ENCODE assay signal across 9 cellular contexts in genomic region chr11:57336111-57336666, GRCh38. TPM values are rescaled to one million over a fixed set of nuclear protein-coding genes. Genes with fewer than 3 reads are reported as not detected.
DNase-seq lines count a peak whose midpoint lies in the region; ATAC-seq, FAIRE-seq and TF ChIP-seq lines count a peak whose summit lies in the region.
"Had no signal": no experiment of that assay in that cellular context is flagged by ENCODE, and none has a peak within 500 bp of the region (broad histone marks: within the 10 kb centered on the region; RNA-seq: fewer than 3 reads in every experiment).

No MANE protein-coding gene starts in this region.

- H3K27me3 ChIP-seq in BE2C (no peaks in the 10 kb centered on the region), HUES48 (ENCODE audit: control insufficient read depth, insufficient read depth, low read length) (peaks cover 8% of the 10 kb centered on the region; the same call in 1 of the 2 replicates), astrocyte (ENCODE audit: insufficient read depth, low read length) (peaks cover 15% of the 10 kb centered on the region), mesenchymal stem cell (ENCODE audit: control insufficient read depth in 1 of 2, insufficient read depth in 1 of 2, low read length in 2 of 2) (peaks cover 24 to 35% of the 10 kb centered on the region in 2 experiments)

- no peak for TF ChIP-seq CTCF in BE2C (IDR thresholded peaks at IDR 0.05; ENCODE audit: low read depth, low read length)
- TF ChIP-seq CTCF in astrocyte (IDR thresholded peaks at IDR 0.05; ENCODE audit: insufficient read depth, low read depth, low read length): no peak

- WGBS in mesenchymal stem cell: 76% methylated on average over 11 of the region's 12 CpGs

- H4K8ac ChIP-seq in mesenchymal stem cell (ENCODE audit: low read length): peak overlapping the region; percentile 55

- H3K4me1 ChIP-seq in BE2C (peaks cover 4% of the 10 kb centered on the region), HUES48 (ENCODE audit: control insufficient read depth, insufficient read depth, low read length) (peaks cover 19% of the 10 kb centered on the region), astrocyte (ENCODE audit: insufficient read depth, low read length) (peaks cover 15% of the 10 kb centered on the region), mesenchymal stem cell (ENCODE audit: control insufficient read depth, insufficient read depth, low read depth, low read length) (peaks cover 8% of the 10 kb centered on the region)

- H2BK15ac ChIP-seq in mesenchymal stem cell (ENCODE audit: low read depth, poor library complexity, severe bottlenecking): no peak overlapping the region

- H3K9me3 ChIP-seq in BE2C (no peaks in the 10 kb centered on the region), HUES48 (ENCODE audit: control insufficient read depth, insufficient read depth, low read length) (no peaks in the 10 kb centered on the region), astrocyte (ENCODE audit: insufficient read depth, low read depth, low read length) (no peaks in the 10 kb centered on the region), mesenchymal stem cell (ENCODE audit: control insufficient read depth, low read length) (no peaks in the 10 kb centered on the region)

- H3K27ac Mint-ChIP-seq in astrocyte (ENCODE audit: unreplicated experiment): peak overlapping the region; percentile 99

- H3K4me2 ChIP-seq in astrocyte (ENCODE audit: low read length) (peak overlapping the region; percentile 86), mesenchymal stem cell (ENCODE audit: low read length, poor library complexity, severe bottlenecking) (peak overlapping the region; percentile 57)

- H2BK5ac ChIP-seq in mesenchymal stem cell (ENCODE audit: low read depth, low read length, poor library complexity, severe bottlenecking): no peak overlapping the region

- H3K14ac ChIP-seq in mesenchymal stem cell (ENCODE audit: low read length in 2 of 2): no peak overlapping the region

- no peak for DNase-seq in BE2C
- no peak for DNase-seq in astrocyte (ENCODE audit: low read depth)
- no peak for DNase-seq in mesenchymal stem cell
- DNase-seq in urothelium cell line (ENCODE audit: low spot score): peak; percentile 10
- no peak for DNase-seq in H54 (ENCODE audit: insufficient read length, low spot score)
- DNase-seq in activated gamma-delta T cell treated with Interleukin-2 at 50 U/mL for 16 hours: no peak

- H2AFZ ChIP-seq in astrocyte (ENCODE audit: low read depth, low read length): peak overlapping the region; percentile 89
- peak overlapping the region; percentile 60 for H2AFZ ChIP-seq in mesenchymal stem cell (ENCODE audit: low read depth, low read length)

- H3K79me1 ChIP-seq in mesenchymal stem cell (replicated peaks; ENCODE audit: low read length, poor library complexity, severe bottlenecking): peaks cover 17% of the 10 kb centered on the region

- peaks cover 50% of the 10 kb centered on the region for H3K79me2 ChIP-seq in astrocyte (ENCODE audit: insufficient read depth, low read length)

- no peak for ATAC-seq in GM18502 (IDR thresholded peaks at IDR 0.05; ENCODE audit: poor library complexity, unreplicated experiment)

- H3K4ac ChIP-seq in mesenchymal stem cell (ENCODE audit: low read depth in 1 of 2, low read length in 2 of 2): peak overlapping the region in 1 of 2 experiments; percentile 54

- peak overlapping the region; percentile 83 for H3K4me3 ChIP-seq in BE2C (ENCODE audit: low read depth, low read length)
- H3K4me3 ChIP-seq in HUES48 (ENCODE audit: low read depth, low read length): peak overlapping the region; percentile 83
- peak overlapping the region; percentile 76 for H3K4me3 ChIP-seq in astrocyte (ENCODE audit: insufficient read depth, low read depth, low read length)
- H3K4me3 ChIP-seq in mesenchymal stem cell (ENCODE audit: insufficient read depth in 1 of 2, low read depth in 1 of 2, low read length in 2 of 2): peak overlapping the region in 1 of 2 experiments; percentile 80

- H3K23ac ChIP-seq in mesenchymal stem cell (ENCODE audit: low read length in 2 of 2): no peak overlapping the region

- peaks cover 31% of the 10 kb centered on the region for H3K36me3 ChIP-seq in BE2C
- H3K36me3 ChIP-seq in HUES48 (ENCODE audit: control insufficient read depth, insufficient read depth, low read length): peaks cover 37% of the 10 kb centered on the region
- H3K36me3 ChIP-seq in astrocyte (ENCODE audit: insufficient read depth, low read length): peaks cover 22% of the 10 kb centered on the region
- peaks cover 20 to 30% of the 10 kb centered on the region in 2 experiments for H3K36me3 ChIP-seq in mesenchymal stem cell (ENCODE audit: control insufficient read depth in 1 of 2, insufficient read depth in 2 of 2, low read depth in 1 of 2, low read length in 2 of 2)

- H3K9ac ChIP-seq in HUES48 (ENCODE audit: low read depth, low read length) (no peak overlapping the region; the same call in 1 of the 2 replicates), astrocyte (ENCODE audit: low read length) (peak overlapping the region; percentile 90), mesenchymal stem cell (ENCODE audit: low read length) (peak overlapping the region; percentile 96)

- no peaks in the 10 kb centered on the region for H3K9me3 Mint-ChIP-seq in astrocyte (ENCODE audit: unreplicated experiment)

- FAIRE-seq in astrocyte (lab: Jason Lieb, UNC) (no peak), urothelium cell line (lab: Jason Lieb, UNC) (no peak), H54 (lab: Jason Lieb, UNC) (no peak)

- peaks cover 6% of the 10 kb centered on the region for H4K20me1 ChIP-seq in astrocyte (ENCODE audit: insufficient read depth, low read length)

- no peak overlapping the region for H2AK5ac ChIP-seq in mesenchymal stem cell (ENCODE audit: low read length, severe bottlenecking)

- H2BK12ac ChIP-seq in mesenchymal stem cell (ENCODE audit: low read length in 2 of 2): no peak overlapping the region

- no peak overlapping the region for H3K27ac ChIP-seq in HUES48 (ENCODE audit: low read depth, low read length)
- peak overlapping the region; percentile 64 for H3K27ac ChIP-seq in astrocyte (ENCODE audit: low read depth, low read length)
- H3K27ac ChIP-seq in mesenchymal stem cell (ENCODE audit: low read length, poor library complexity, severe bottlenecking): no peak overlapping the region

- H4K91ac ChIP-seq in mesenchymal stem cell (ENCODE audit: low read length): no peak overlapping the region

- peaks cover 11% of the 10 kb centered on the region for H3K36me3 Mint-ChIP-seq in astrocyte (ENCODE audit: low read depth, unreplicated experiment)

- H3K18ac ChIP-seq in mesenchymal stem cell (ENCODE audit: low read depth in 1 of 2, low read length in 2 of 2): peak overlapping the region; percentile 16 to 48

- peaks cover 7% of the 10 kb centered on the region for H3K4me1 Mint-ChIP-seq in astrocyte (ENCODE audit: low read depth, unreplicated experiment)

- no peak for TF ChIP-seq POLR2A in H54 (IDR thresholded peaks at IDR 0.05; ENCODE audit: low read depth, low read length)

- H3K27me3 Mint-ChIP-seq in astrocyte (ENCODE audit: low read depth, unreplicated experiment): peaks cover 19% of the 10 kb centered on the region

- no peak overlapping the region for H2BK120ac ChIP-seq in mesenchymal stem cell (ENCODE audit: low read depth, low read length)

- peak overlapping the region; percentile 94 for H3K4me3 Mint-ChIP-seq in astrocyte (ENCODE audit: unreplicated experiment)

RNA-seq across cellular contexts. Expression of gene SSRP1, which starts 0.5 kb away (rescaled TPM):
- 124 TPM for polyA plus RNA-seq in BE2C (2012; ENCODE audit: insufficient read depth, insufficient read length, low read depth)
- 76.9 and 79.5 TPM in 2 replicates for total RNA-seq in astrocyte
- polyA plus RNA-seq in mesenchymal stem cell (2013, experiment 1 of 2): 79.2 TPM
- polyA plus RNA-seq in mesenchymal stem cell (2013, experiment 2 of 2): 75.1 TPM

RNA-seq across cellular contexts. Expression of gene P2RX3, which starts 2.0 kb away (rescaled TPM):
- 0.48 TPM for polyA plus RNA-seq in BE2C (2012; ENCODE audit: insufficient read depth, insufficient read length, low read depth)
- not detected in 2 replicates for total RNA-seq in astrocyte
- not detected for polyA plus RNA-seq in mesenchymal stem cell (2013, experiment 1 of 2)
- not detected for polyA plus RNA-seq in mesenchymal stem cell (2013, experiment 2 of 2)
- total RNA-seq: renal cortical epithelial cell had no signal

RNA-seq across cellular contexts. Expression of gene TNKS1BP1, which starts 11.4 kb away (rescaled TPM):
- polyA plus RNA-seq in BE2C (2012; ENCODE audit: insufficient read depth, insufficient read length, low read depth): 85.1 TPM
- 149 and 161 TPM in 2 replicates for total RNA-seq in astrocyte
- polyA plus RNA-seq in mesenchymal stem cell (2013, experiment 1 of 2): 141 TPM
- 142 TPM for polyA plus RNA-seq in mesenchymal stem cell (2013, experiment 2 of 2)

RNA-seq across cellular contexts. Expression of gene PRG3, which starts 44.8 kb away (rescaled TPM):
- not detected for polyA plus RNA-seq in BE2C (2012; ENCODE audit: insufficient read depth, insufficient read length, low read depth)
- total RNA-seq in astrocyte: not detected in 2 replicates
- polyA plus RNA-seq in mesenchymal stem cell (2013, experiment 1 of 2): not detected
- not detected for polyA plus RNA-seq in mesenchymal stem cell (2013, experiment 2 of 2)
- total RNA-seq: renal cortical epithelial cell had no signal

RNA-seq across cellular contexts. Expression of gene PRG2, which starts 54.3 kb away (rescaled TPM):
- polyA plus RNA-seq in BE2C (2012; ENCODE audit: insufficient read depth, insufficient read length, low read depth): not detected
- total RNA-seq in astrocyte: not detected in 2 replicates
- not detected for polyA plus RNA-seq in mesenchymal stem cell (2013, experiment 1 of 2)
- polyA plus RNA-seq in mesenchymal stem cell (2013, experiment 2 of 2): 0.04 TPM
- total RNA-seq: renal cortical epithelial cell had no signal
